Comparison of ENCODE assay signal across 9 cellular contexts in the genomic region with DNA sequence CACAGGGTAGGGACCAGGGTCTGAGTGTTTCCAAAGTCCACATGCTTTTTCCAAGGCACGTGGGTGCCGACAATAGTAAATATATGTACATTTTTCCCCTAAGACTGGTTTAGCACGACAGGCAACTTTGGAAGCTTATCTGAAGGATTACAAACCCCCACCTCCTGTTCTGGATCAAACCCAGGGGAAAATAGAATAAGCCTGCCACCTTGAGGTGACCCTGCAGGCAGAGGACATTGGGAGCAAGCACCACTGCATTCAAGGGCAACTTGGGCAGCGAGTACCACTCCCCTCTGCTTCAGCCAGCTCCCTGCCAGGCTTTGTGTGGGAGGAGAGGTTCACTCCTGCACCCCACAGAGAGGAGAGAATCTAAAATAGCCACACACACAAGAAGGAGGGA. TPM values are rescaled to one million over a fixed set of nuclear protein-coding genes. Genes with fewer than 3 reads are reported as not detected.
DNase-seq lines count a peak whose midpoint lies in the region; ATAC-seq and TF ChIP-seq lines count a peak whose summit lies in the region.
"Had no signal": no experiment of that assay in that cellular context is flagged by ENCODE, and none has a peak within 500 bp of the region (broad histone marks: within the 10 kb centered on the region; RNA-seq: fewer than 3 reads in every experiment).

No MANE protein-coding gene starts in this region.

- H3K27me3 ChIP-seq in left lung = no peaks in the 10 kb centered on the region
- H3K27me3 ChIP-seq: SJSA1 had no signal

- H3K4me1 ChIP-seq in left lung = no peaks in the 10 kb centered on the region

- no peak overlapping the region for H3K27ac Mint-ChIP-seq in activated T-helper 2 cell treated with anti-CD3 and anti-CD28 coated beads, Interferon-gamma antibody, Interleukin-2, Interleukin-4, amounts not matched to agents 10 μg/mL and 5 μg/mL and 100 μg/mL, durations not matched to agents 14 hours and 24 hours and 36 hours

- H3K27me3 Mint-ChIP-seq in activated T-helper 2 cell treated with anti-CD3 and anti-CD28 coated beads, Interferon-gamma antibody, Interleukin-2, Interleukin-4, amounts not matched to agents 10 μg/mL and 5 μg/mL and 100 μg/mL, durations not matched to agents 14 hours and 24 hours and 36 hours (ENCODE audit: low read depth) = peaks cover 10% of the 10 kb centered on the region

- ATAC-seq in left lung = peak; percentile 69
- ATAC-seq in GM18873 (IDR thresholded peaks at IDR 0.05; ENCODE audit: low FRiP score, unreplicated experiment) = no peak
- no peak for ATAC-seq in HG02623 (IDR thresholded peaks at IDR 0.05; ENCODE audit: unreplicated experiment)

- peak; percentile 59 for TF ChIP-seq CTCF in GM12872 (IDR thresholded peaks at IDR 0.05; ENCODE audit: insufficient read depth, low read depth, low read length)
- peak; percentile 62 for TF ChIP-seq CTCF in astrocyte of the spinal cord (IDR thresholded peaks at IDR 0.05; ENCODE audit: low read depth, low read length)
- TF ChIP-seq CTCF in left lung (IDR thresholded peaks at IDR 0.05) = peak; percentile 13 to 37

- no peaks in the 10 kb centered on the region for H3K36me3 ChIP-seq in left lung
- H3K36me3 ChIP-seq: SJSA1 had no signal

- H3K4me1 Mint-ChIP-seq in activated T-helper 2 cell treated with anti-CD3 and anti-CD28 coated beads, Interferon-gamma antibody, Interleukin-2, Interleukin-4, amounts not matched to agents 10 μg/mL and 5 μg/mL and 100 μg/mL, durations not matched to agents 14 hours and 24 hours and 36 hours (ENCODE audit: low read depth) = no peaks in the 10 kb centered on the region

- DNase-seq in NCI-H146 (lab: John Stamatoyannopoulos, UW) (peak; percentile 84), astrocyte of the spinal cord (ENCODE audit: low read depth, low spot score) (peak; percentile 40), left lung (no peak), UCSD-AML1 (lab: John Stamatoyannopoulos, UW; ENCODE audit: unreplicated experiment) (no peak)
- no peak for DNase-seq in activated T-helper 2 cell treated with anti-CD3 and anti-CD28 coated beads, Interferon-gamma antibody, Interleukin-2, Interleukin-4, amounts not matched to agents 10 μg/mL and 5 μg/mL and 100 μg/mL, durations not matched to agents 14 hours and 24 hours and 36 hours (ENCODE audit: low spot score)

- H3K9me3 Mint-ChIP-seq in activated T-helper 2 cell treated with anti-CD3 and anti-CD28 coated beads, Interferon-gamma antibody, Interleukin-2, Interleukin-4, amounts not matched to agents 10 μg/mL and 5 μg/mL and 100 μg/mL, durations not matched to agents 14 hours and 24 hours and 36 hours = no peaks in the 10 kb centered on the region

- in situ Hi-C loops in astrocyte of the spinal cord (cut with HindIII; ENCODE audit: low sequenced_read_pairs) = no loop called here

- H3K4me3 Mint-ChIP-seq in activated T-helper 2 cell treated with anti-CD3 and anti-CD28 coated beads, Interferon-gamma antibody, Interleukin-2, Interleukin-4, amounts not matched to agents 10 μg/mL and 5 μg/mL and 100 μg/mL, durations not matched to agents 14 hours and 24 hours and 36 hours (ENCODE audit: low read depth) = no peak overlapping the region

- intact Hi-C loops in left lung (cut with DNase I) = loop anchor here in 1 of 2 donors (10.0 kb wide), 1 partner anchor 385 kb away; no protein-coding TSS in a partner anchor
- intact Hi-C loops in activated T-helper 2 cell treated with anti-CD3 and anti-CD28 coated beads, Interferon-gamma antibody, Interleukin-2, Interleukin-4, amounts not matched to agents 10 μg/mL and 5 μg/mL and 100 μg/mL, durations not matched to agents 14 hours and 24 hours and 36 hours (cut with micrococcal nuclease) = no loop called here

- H3K4me3 ChIP-seq in astrocyte of the spinal cord (ENCODE audit: low read depth, low read length) (no peak overlapping the region), left lung (no peak overlapping the region)
- H3K4me3 ChIP-seq: SJSA1 had no signal

- no peak overlapping the region for H3K27ac ChIP-seq in left lung
- H3K27ac ChIP-seq: SJSA1 had no signal

- H3K9me3 ChIP-seq in left lung = no peaks in the 10 kb centered on the region
- H3K9me3 ChIP-seq: SJSA1 had no signal

- no peaks in the 10 kb centered on the region for H3K36me3 Mint-ChIP-seq in activated T-helper 2 cell treated with anti-CD3 and anti-CD28 coated beads, Interferon-gamma antibody, Interleukin-2, Interleukin-4, amounts not matched to agents 10 μg/mL and 5 μg/mL and 100 μg/mL, durations not matched to agents 14 hours and 24 hours and 36 hours (ENCODE audit: low read depth)

RNA-seq across cellular contexts. Expression of a gene that starts 44.8 kb away (rescaled TPM):
- total RNA-seq in left lung = 1 to 10 TPM; 1.2 to 2.5 TPM
- 0.05 TPM in 1 of 2 replicates, not detected in the other for total RNA-seq in activated T-helper 2 cell treated with anti-CD3 and anti-CD28 coated beads, Interferon-gamma antibody, Interleukin-2, Interleukin-4, amounts not matched to agents 10 μg/mL and 5 μg/mL and 100 μg/mL, durations not matched to agents 14 hours and 24 hours and 36 hours
- total RNA-seq: SJSA1 had no signal

Comparison
In these comparisons a context has a peak if more than half of its experiments do, and no peak if none do; other contexts are left out.
1. DNase-seq: peak in NCI-H146 (single experiment) and astrocyte of the spinal cord (single experiment); none in left lung (0 of 2), activated T-helper 2 cell treated with anti-CD3 and anti-CD28 coated beads, Interferon-gamma antibody, Interleukin-2, Interleukin-4, amounts not matched to agents 10 μg/mL and 5 μg/mL and 100 μg/mL, durations not matched to agents 14 hours and 24 hours and 36 hours (single experiment) and UCSD-AML1 (single experiment).
2. Peak in every context shown above with its lines, with median percentiles within 50 percentile points of each other: CTCF ChIP-seq.